Comparison of ENCODE assay signal across 9 cellular contexts in the genomic region with DNA sequence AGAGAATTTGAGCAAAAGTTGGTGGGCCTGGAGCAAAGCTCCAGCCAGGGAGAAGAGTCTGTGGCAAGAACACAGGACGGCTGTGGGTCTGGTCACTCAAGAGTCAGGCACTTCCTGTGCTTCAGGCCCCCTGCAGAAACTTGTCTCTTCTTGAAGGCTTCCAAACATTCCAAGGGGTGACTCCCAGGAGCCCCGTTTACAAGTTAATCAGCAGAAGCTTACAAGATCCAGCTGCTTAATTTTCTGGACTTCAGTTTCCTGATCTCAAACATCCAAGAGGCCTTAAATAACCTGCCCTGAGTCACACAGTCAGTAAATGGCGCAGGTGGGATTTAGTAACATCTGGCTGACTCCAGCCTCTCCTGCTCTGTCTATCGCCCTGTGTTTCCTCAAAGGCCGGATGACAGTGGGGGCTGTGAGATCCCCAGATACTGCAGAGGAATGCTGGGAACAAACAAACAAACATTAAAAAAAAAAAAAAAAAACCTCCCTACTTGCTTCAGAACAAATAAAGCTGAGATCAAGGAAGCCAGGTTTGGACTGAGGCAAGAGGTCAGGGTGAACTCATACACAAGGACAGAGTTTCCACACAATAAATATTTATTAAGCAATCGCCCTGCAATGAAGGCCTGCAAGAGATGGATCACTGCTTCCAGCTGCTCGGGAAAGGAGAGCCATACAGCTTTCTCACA.
DNase-seq lines count a peak whose midpoint lies in the region; ATAC-seq lines count a peak whose summit lies in the region.
"Had no signal": no experiment of that assay in that cellular context is flagged by ENCODE, and none has a peak within 500 bp of the region (broad histone marks: within the 10 kb centered on the region; RNA-seq: fewer than 3 reads in every experiment).

No MANE protein-coding gene starts in this region.

- H3K36me3 ChIP-seq in Karpas-422 (ENCODE audit: insufficient read depth, low read length), result no peaks in the 10 kb centered on the region

- no peaks in the 10 kb centered on the region for H4K20me1 ChIP-seq in Karpas-422 (ENCODE audit: insufficient read depth, low read depth, low read length)

- H3K9me2 ChIP-seq in Karpas-422 (replicated peaks; ENCODE audit: insufficient read depth, low read length), result 0 out of 2 replicates have a peak, but pooled peaks cover 3% of the 10 kb centered on the region

- H3K9me3 Mint-ChIP-seq in activated naive CD4-positive, alpha-beta T cell treated with anti-CD3 and anti-CD28 coated beads, Interleukin-2, amount 50 U/mL, for 72 hours, result peaks cover 3 to 15% of the 10 kb centered on the region in 2 donors

- H3K36me3 Mint-ChIP-seq in activated naive CD4-positive, alpha-beta T cell treated with anti-CD3 and anti-CD28 coated beads, Interleukin-2, amount 50 U/mL, for 72 hours, result peaks cover 0 to 42% of the 10 kb centered on the region in 2 donors

- H3K79me2 ChIP-seq in Karpas-422 (ENCODE audit: low read length), result no peaks in the 10 kb centered on the region

- H2AFZ ChIP-seq in Karpas-422 (ENCODE audit: low read length), result no peak overlapping the region

- H3K9ac ChIP-seq in Karpas-422 (ENCODE audit: low read length), result no peak overlapping the region

- no peak overlapping the region for H3K4me3 ChIP-seq in Karpas-422 (ENCODE audit: low read length)

- H3K4me1 ChIP-seq in Karpas-422 (ENCODE audit: low read length), result peaks cover 26% of the 10 kb centered on the region

- no peak overlapping the region for H3K27ac Mint-ChIP-seq in activated naive CD4-positive, alpha-beta T cell treated with anti-CD3 and anti-CD28 coated beads, Interleukin-2, amount 50 U/mL, for 72 hours

- no peak for ATAC-seq in activated naive CD4-positive, alpha-beta T cell treated with anti-CD3 and anti-CD28 coated beads, Interleukin-2, amount 50 U/mL, for 72 hours
- no peak for ATAC-seq in HG03045 (IDR thresholded peaks at IDR 0.05; ENCODE audit: unreplicated experiment)

- H3K27ac ChIP-seq in Karpas-422 (ENCODE audit: low read length), result no peak overlapping the region

- H3K27me3 ChIP-seq in Karpas-422 (ENCODE audit: low read length), result no peaks in the 10 kb centered on the region

- peak; percentile 53 for DNase-seq in SIG-M5 treated with dmso at 0.1 percent for 504 hours (lab: John Stamatoyannopoulos, UW; ENCODE audit: unreplicated experiment)
- DNase-seq in SIG-M5 (lab: John Stamatoyannopoulos, UW), result no peak
- DNase-seq in fibroblast of gingiva (ENCODE audit: low read depth), result peak; percentile 98
- peak; percentile 62 for DNase-seq in mucosa of gallbladder (ENCODE audit: low spot score)
- DNase-seq in Karpas-422, result no peak
- DNase-seq in GDM1 (lab: John Stamatoyannopoulos, UW), result no peak
- no peak for DNase-seq in activated naive CD4-positive, alpha-beta T cell treated with anti-CD3 and anti-CD28 coated beads, Interleukin-2, amount 50 U/mL, for 72 hours (ENCODE audit: low spot score in 2 of 2)
- DNase-seq: 8988T had no signal

- H3K4me2 ChIP-seq in Karpas-422 (ENCODE audit: low read depth, low read length, poor library complexity, severe bottlenecking), result no peak overlapping the region

- H3K9me3 ChIP-seq in Karpas-422 (ENCODE audit: low read length), result no peaks in the 10 kb centered on the region

Comparison
In these comparisons a context has a peak if more than half of its experiments do, and no peak if none do; other contexts are left out.
1. DNase-seq: peak in SIG-M5 treated with dmso at 0.1 percent for 504 hours (single experiment), fibroblast of gingiva (single experiment) and mucosa of gallbladder (single experiment); none in SIG-M5 (single experiment), Karpas-422 (single experiment), GDM1 (single experiment) and activated naive CD4-positive, alpha-beta T cell treated with anti-CD3 and anti-CD28 coated beads, Interleukin-2, amount 50 U/mL, for 72 hours (0 of 2).